Comparison of ENCODE assay signal across 8 cellular contexts in the genomic region with DNA sequence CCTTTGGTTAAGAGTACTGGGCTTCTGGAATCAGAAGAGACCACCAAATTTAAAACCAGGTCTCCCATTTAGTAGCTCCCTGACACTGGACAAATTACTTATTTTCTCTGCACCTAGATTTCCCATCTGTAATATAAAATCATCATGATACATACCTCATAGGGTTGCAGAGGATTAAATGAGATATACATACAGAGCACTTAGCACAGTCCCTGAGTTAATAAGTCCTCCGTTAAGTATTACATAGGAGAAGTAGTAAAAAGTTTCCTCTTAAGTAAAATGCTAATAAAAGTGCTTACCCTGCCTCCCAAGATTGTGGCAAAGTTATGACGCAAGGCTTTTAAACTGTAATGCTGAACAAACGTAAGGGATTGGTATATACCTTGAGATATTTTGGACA. TPM values are rescaled to one million over a fixed set of nuclear protein-coding genes. Genes with fewer than 3 reads are reported as not detected.
A peak's percentile ranks its signal among the peaks of the same experiment; 100 is the strongest.
DNase-seq lines count a peak whose midpoint lies in the region; ATAC-seq, FAIRE-seq and TF ChIP-seq lines count a peak whose summit lies in the region.

No MANE protein-coding gene starts in this region.

- dilution Hi-C loops in keratinocyte (cut with MboI; ENCODE audit: extremely low pct_ligation_motif_present, low sequenced_read_pairs) = no loop called here

- H3K4me1 Mint-ChIP-seq in CD8-positive, alpha-beta memory T cell = peaks cover 11 to 41% (median 25%) of the 10 kb centered on the region in 3 donors
- peaks cover 9% of the 10 kb centered on the region for H3K4me1 Mint-ChIP-seq in activated T-helper 2 cell treated with anti-CD3 and anti-CD28 coated beads, Interferon-gamma antibody, Interleukin-2, Interleukin-4, amounts not matched to agents 10 μg/mL and 5 μg/mL and 100 μg/mL, durations not matched to agents 14 hours and 24 hours and 36 hours (ENCODE audit: low read depth)

- peak overlapping the region in 7 of 8 donors; percentile 98 to 100 (median 98) for H3K27ac Mint-ChIP-seq in CD8-positive, alpha-beta memory T cell
- H3K27ac Mint-ChIP-seq in activated T-helper 2 cell treated with anti-CD3 and anti-CD28 coated beads, Interferon-gamma antibody, Interleukin-2, Interleukin-4, amounts not matched to agents 10 μg/mL and 5 μg/mL and 100 μg/mL, durations not matched to agents 14 hours and 24 hours and 36 hours = peak overlapping the region; percentile 95

- no peaks in the 10 kb centered on the region for H3K36me3 ChIP-seq in CD8-positive, alpha-beta memory T cell (ENCODE audit: insufficient read depth, low read length)
- H3K36me3 ChIP-seq in keratinocyte (ENCODE audit: control insufficient read depth in 2 of 2, extremely low read depth in 1 of 2, insufficient read depth in 2 of 2, low read length in 2 of 2) (no peaks in the 10 kb centered on the region), thyroid gland (no peaks in the 10 kb centered on the region)

- ATAC-seq in HG02571 (IDR thresholded peaks at IDR 0.05; ENCODE audit: unreplicated experiment) = peak; percentile 11

- no peaks in the 10 kb centered on the region for H3K9me1 ChIP-seq in keratinocyte (ENCODE audit: control insufficient read depth, extremely low read depth, insufficient read depth, low read length)

- H3K79me2 ChIP-seq in keratinocyte (ENCODE audit: control insufficient read depth, insufficient read depth, low read length) = no peaks in the 10 kb centered on the region

- DNase-seq in CD8-positive, alpha-beta memory T cell = no peak
- no peak for DNase-seq in activated T-helper 2 cell treated with anti-CD3 and anti-CD28 coated beads, Interferon-gamma antibody, Interleukin-2, Interleukin-4, amounts not matched to agents 10 μg/mL and 5 μg/mL and 100 μg/mL, durations not matched to agents 14 hours and 24 hours and 36 hours (ENCODE audit: low spot score)
- DNase-seq in keratinocyte (ENCODE audit: low read depth, low spot score) = no peak
- no peak for DNase-seq in thyroid gland
- DNase-seq in NCI-H1092 treated with DMSO at 0.1 percent for 48 hours (lab: John Stamatoyannopoulos, UW) = no peak
- DNase-seq in T1000 (lab: John Stamatoyannopoulos, UW) = no peak
- DNase-seq in occipital lobe (lab: John Stamatoyannopoulos, UW) = no peak

- H3K36me3 Mint-ChIP-seq in CD8-positive, alpha-beta memory T cell = peaks cover 0 to 8% (median 0%) of the 10 kb centered on the region in 3 donors
- no peaks in the 10 kb centered on the region for H3K36me3 Mint-ChIP-seq in activated T-helper 2 cell treated with anti-CD3 and anti-CD28 coated beads, Interferon-gamma antibody, Interleukin-2, Interleukin-4, amounts not matched to agents 10 μg/mL and 5 μg/mL and 100 μg/mL, durations not matched to agents 14 hours and 24 hours and 36 hours (ENCODE audit: low read depth)

- TF ChIP-seq POLR2A in thyroid gland (IDR thresholded peaks at IDR 0.05) = no peak

- H3K4me3 Mint-ChIP-seq in CD8-positive, alpha-beta memory T cell = peak overlapping the region; percentile 94 to 99 (median 95)
- H3K4me3 Mint-ChIP-seq in activated T-helper 2 cell treated with anti-CD3 and anti-CD28 coated beads, Interferon-gamma antibody, Interleukin-2, Interleukin-4, amounts not matched to agents 10 μg/mL and 5 μg/mL and 100 μg/mL, durations not matched to agents 14 hours and 24 hours and 36 hours (ENCODE audit: low read depth) = peak overlapping the region; percentile 97

- H2AFZ ChIP-seq in keratinocyte (ENCODE audit: control insufficient read depth, low read length) = peak overlapping the region; percentile 67

- H3K4me3 ChIP-seq in CD8-positive, alpha-beta memory T cell (ENCODE audit: low read length) = peak overlapping the region; percentile 87
- peak overlapping the region; percentile 60 to 85 (median 72) for H3K4me3 ChIP-seq in keratinocyte (ENCODE audit: control insufficient read depth in 2 of 3, extremely low read depth in 1 of 3, insufficient read depth in 2 of 3, low read depth in 1 of 3, low read length in 3 of 3)
- H3K4me3 ChIP-seq in thyroid gland (replicated peaks in 1 of 3) = peak overlapping the region in 2 of 3 donors; percentile 32 to 43

- 2 to 3% methylated on average over 3 of the region's 3 CpGs for WGBS in thyroid gland, 2 donors

- intact Hi-C loops in activated T-helper 2 cell treated with anti-CD3 and anti-CD28 coated beads, Interferon-gamma antibody, Interleukin-2, Interleukin-4, amounts not matched to agents 10 μg/mL and 5 μg/mL and 100 μg/mL, durations not matched to agents 14 hours and 24 hours and 36 hours (cut with micrococcal nuclease) = loop anchor here (2.0 to 5.0 kb wide), 3 partner anchors 382 to 990 kb away; partner anchors contain the start of gene HDAC8
- intact Hi-C loops in thyroid gland (cut with DNase I) = no loop called here

- peak overlapping the region; percentile 76 for H3K9ac ChIP-seq in keratinocyte (ENCODE audit: control insufficient read depth, extremely low read depth, insufficient read depth, low read length)

- no peaks in the 10 kb centered on the region for H4K20me1 ChIP-seq in keratinocyte (ENCODE audit: control insufficient read depth, extremely low read depth, insufficient read depth, low read length)

- POLR2A ChIA-PET in CD8-positive, alpha-beta memory T cell (lab: Charles Lee) = no interaction called here

- FAIRE-seq in keratinocyte (lab: Jason Lieb, UNC) = no peak

- peaks cover 0 to 4% of the 10 kb centered on the region in 2 donors for H3K27me3 Mint-ChIP-seq in CD8-positive, alpha-beta memory T cell
- no peaks in the 10 kb centered on the region for H3K27me3 Mint-ChIP-seq in activated T-helper 2 cell treated with anti-CD3 and anti-CD28 coated beads, Interferon-gamma antibody, Interleukin-2, Interleukin-4, amounts not matched to agents 10 μg/mL and 5 μg/mL and 100 μg/mL, durations not matched to agents 14 hours and 24 hours and 36 hours (ENCODE audit: low read depth)

- CTCF ChIA-PET in CD8-positive, alpha-beta memory T cell (lab: Charles Lee) = no interaction called here

- peak overlapping the region; percentile 65 for H3K4me2 ChIP-seq in keratinocyte (ENCODE audit: control insufficient read depth, extremely low read depth, insufficient read depth, low read depth, low read length)

- no peaks in the 10 kb centered on the region for H3K9me3 ChIP-seq in CD8-positive, alpha-beta memory T cell (ENCODE audit: low read length)
- no peaks in the 10 kb centered on the region for H3K9me3 ChIP-seq in keratinocyte (ENCODE audit: control insufficient read depth, low read depth, low read length)
- H3K9me3 ChIP-seq in thyroid gland = no peaks in the 10 kb centered on the region

- H3K27me3 ChIP-seq in CD8-positive, alpha-beta memory T cell (ENCODE audit: insufficient read depth, low read length, poor library complexity, severe bottlenecking) = no peaks in the 10 kb centered on the region
- H3K27me3 ChIP-seq in keratinocyte (ENCODE audit: control insufficient read depth, extremely low read depth, insufficient read depth, low read length) = peaks cover 7% of the 10 kb centered on the region
- peaks cover 4% of the 10 kb centered on the region for H3K27me3 ChIP-seq in thyroid gland

- peak overlapping the region; percentile 67 for H3K27ac ChIP-seq in CD8-positive, alpha-beta memory T cell (ENCODE audit: low read depth, low read length)
- H3K27ac ChIP-seq in keratinocyte (ENCODE audit: control insufficient read depth, insufficient read depth, low read length) (peak overlapping the region; percentile 40), thyroid gland (peak overlapping the region; percentile 77 to 92 (median 87))

- H3K9me3 Mint-ChIP-seq in CD8-positive, alpha-beta memory T cell = no peaks in the 10 kb centered on the region
- H3K9me3 Mint-ChIP-seq in activated T-helper 2 cell treated with anti-CD3 and anti-CD28 coated beads, Interferon-gamma antibody, Interleukin-2, Interleukin-4, amounts not matched to agents 10 μg/mL and 5 μg/mL and 100 μg/mL, durations not matched to agents 14 hours and 24 hours and 36 hours = no peaks in the 10 kb centered on the region

- peaks cover 9% of the 10 kb centered on the region for H3K4me1 ChIP-seq in CD8-positive, alpha-beta memory T cell (ENCODE audit: insufficient read depth, low read length)
- H3K4me1 ChIP-seq in keratinocyte (ENCODE audit: control insufficient read depth, extremely low read depth, insufficient read depth, low read length) (no peaks in the 10 kb centered on the region), thyroid gland (peaks cover 0 to 6% of the 10 kb centered on the region in 2 donors)

- TF ChIP-seq CTCF in keratinocyte (optimal IDR thresholded peaks at IDR 0.05 in 1 of 3, IDR thresholded peaks at IDR 0.05 in 1 of 3, conservative IDR thresholded peaks at IDR 0.05 in 1 of 3; ENCODE audit: extremely low read depth in 1 of 3, insufficient read depth in 2 of 3, low read length in 3 of 3) = no peak
- no peak for TF ChIP-seq CTCF in thyroid gland (IDR thresholded peaks at IDR 0.05)

RNA-seq across cellular contexts. Expression of gene CHIC1, which starts 0.5 kb away (rescaled TPM):
- total RNA-seq in CD8-positive, alpha-beta memory T cell = 1 to 10 TPM; 7.7 to 8.9 TPM
- 2.5 TPM for polyA plus RNA-seq in CD8-positive, alpha-beta memory T cell
- 4.2 and 4.7 TPM in 2 replicates for total RNA-seq in activated T-helper 2 cell treated with anti-CD3 and anti-CD28 coated beads, Interferon-gamma antibody, Interleukin-2, Interleukin-4, amounts not matched to agents 10 μg/mL and 5 μg/mL and 100 μg/mL, durations not matched to agents 14 hours and 24 hours and 36 hours
- 4.1 to 6.3 TPM (median 4.3 TPM) in 3 replicates for polyA plus RNA-seq in keratinocyte
- 0.39 TPM for polyA plus RNA-seq in keratinocyte (2011; ENCODE audit: low read depth)
- 2.5 and 5.8 TPM in 2 replicates for polyA plus RNA-seq in keratinocyte (2011; cell fraction: cytosol; rRNA removed)
- 4.6 and 7.1 TPM in 2 replicates for polyA plus RNA-seq in keratinocyte (2011; cell fraction: nucleus; rRNA removed)
- 1.1 and 3.5 TPM in 2 replicates for polyA plus RNA-seq in keratinocyte (2012; ENCODE audit: low replicate concordance)
- 1.8 to 7.6 TPM (median 3.8 TPM) in 3 replicates for polyA minus RNA-seq in keratinocyte
- polyA minus RNA-seq in keratinocyte (2011; cell fraction: cytosol; rRNA and poly(A)+ RNA removed) = 5.2 TPM
- 3.9 and 8.8 TPM in 2 replicates for polyA minus RNA-seq in keratinocyte (2011; cell fraction: nucleus; rRNA and poly(A)+ RNA removed)
- total RNA-seq in thyroid gland (10 to 100 TPM; 17.3 to 25.9 (median 21.6) TPM), occipital lobe (20.9 TPM)
